ENCODE assay signal across 19 cellular contexts in genomic region chr6:157445277-157445676, GRCh38.
DNase-seq lines count a peak whose midpoint lies in the region; ATAC-seq and TF ChIP-seq lines count a peak whose summit lies in the region.
"Had no signal": no experiment of that assay in that cellular context is flagged by ENCODE, and none has a peak within 500 bp of the region (broad histone marks: within the 10 kb centered on the region; RNA-seq: fewer than 3 reads in every experiment).

No MANE protein-coding gene starts in this region.

- H3K27ac ChIP-seq in coronary artery (peak overlapping the region; percentile 24 to 32), ovary (no peak overlapping the region), tibial artery (no peak overlapping the region), MM.1S (ENCODE audit: low read length) (no peak overlapping the region)
- H3K27ac ChIP-seq: SJCRH30 had no signal

- H3K27me3 Mint-ChIP-seq in IgD-negative memory B cell = no peaks in the 10 kb centered on the region
- H3K27me3 Mint-ChIP-seq in activated CD8-positive, alpha-beta T cell treated with anti-CD3 and anti-CD28 coated beads for 36 hours = no peaks in the 10 kb centered on the region

- H4K20me1 ChIP-seq in MM.1S (ENCODE audit: insufficient read depth, low read length) = no peaks in the 10 kb centered on the region

- H3K9me3 ChIP-seq in ovary (no peaks in the 10 kb centered on the region), tibial artery (no peaks in the 10 kb centered on the region), MM.1S (replicated peaks; ENCODE audit: insufficient read depth, low read length) (no peaks in the 10 kb centered on the region)
- H3K9me3 ChIP-seq: SJCRH30 had no signal

- POLR2A ChIA-PET in activated CD8-positive, alpha-beta T cell treated with anti-CD3 and anti-CD28 coated beads for 36 hours (lab: Charles Lee) = no interaction called here

- no peak overlapping the region for H3K4me3 Mint-ChIP-seq in IgD-negative memory B cell
- no peak overlapping the region for H3K4me3 Mint-ChIP-seq in activated CD8-positive, alpha-beta T cell treated with anti-CD3 and anti-CD28 coated beads for 36 hours
- H3K4me3 Mint-ChIP-seq: CD8-positive, alpha-beta T cell had no signal

- no peak overlapping the region for H3K9ac ChIP-seq in MM.1S (ENCODE audit: low read length)

- no peak for ATAC-seq in HG02798 (IDR thresholded peaks at IDR 0.05; ENCODE audit: poor library complexity, unreplicated experiment)
- ATAC-seq in activated CD8-positive, alpha-beta T cell treated with anti-CD3 and anti-CD28 coated beads for 36 hours = no peak
- ATAC-seq: CD8-positive, alpha-beta T cell; GM12878; Panc1 had no signal

- H3K9me2 ChIP-seq in MM.1S (replicated peaks; ENCODE audit: insufficient read depth, low read length) = no peaks in the 10 kb centered on the region

- no peak overlapping the region for H3K4me2 ChIP-seq in MM.1S (ENCODE audit: low read depth, low read length)

- TF ChIP-seq POLR2A in ovary (IDR thresholded peaks at IDR 0.05) = no peak

- H3K9me3 Mint-ChIP-seq in IgD-negative memory B cell = peaks cover 0 to 9% (median 1%) of the 10 kb centered on the region in 3 donors
- H3K9me3 Mint-ChIP-seq in activated CD8-positive, alpha-beta T cell treated with anti-CD3 and anti-CD28 coated beads for 36 hours = peaks cover 22% of the 10 kb centered on the region
- H3K9me3 Mint-ChIP-seq: CD8-positive, alpha-beta T cell had no signal

- H3K27ac Mint-ChIP-seq in IgD-negative memory B cell = peak overlapping the region in 2 of 3 donors; percentile 50 to 80
- no peak overlapping the region for H3K27ac Mint-ChIP-seq in activated CD8-positive, alpha-beta T cell treated with anti-CD3 and anti-CD28 coated beads for 36 hours
- H3K27ac Mint-ChIP-seq: CD8-positive, alpha-beta T cell had no signal

- H3K79me2 ChIP-seq in MM.1S (ENCODE audit: low read length) = no peaks in the 10 kb centered on the region

- 38 to 47% (median 40%) methylated on average over 5 of the region's 5 CpGs for WGBS in ovary, 3 donors

- H3F3A ChIP-seq in MM.1S (ENCODE audit: insufficient read depth, low read length) = no peaks in the 10 kb centered on the region

- DNase-seq in coronary artery (ENCODE audit: low spot score) (no peak), ovary (no peak), tibial artery (no peak), MM.1S (no peak)
- no peak for DNase-seq in activated CD8-positive, alpha-beta T cell treated with anti-CD3 and anti-CD28 coated beads for 36 hours
- DNase-seq: CD8-positive, alpha-beta T cell; DND-41; H7; KG1; NCI-H1105; NCI-H2029 treated with DMSO at 0.1 percent for 48 hours; NCI-H226; NCI-H510A treated with DMSO at 0.1 percent for 48 hours; NCI-H748 treated with DMSO at 0.1 percent for 48 hours; SJCRH30 had no signal

- peaks cover 6% of the 10 kb centered on the region for H3K36me3 Mint-ChIP-seq in IgD-negative memory B cell
- H3K36me3 Mint-ChIP-seq in activated CD8-positive, alpha-beta T cell treated with anti-CD3 and anti-CD28 coated beads for 36 hours (ENCODE audit: low read depth) = peaks cover 7% of the 10 kb centered on the region
- H3K36me3 Mint-ChIP-seq: CD8-positive, alpha-beta T cell had no signal

- H3K36me3 ChIP-seq in ovary = no peaks in the 10 kb centered on the region
- H3K36me3 ChIP-seq in tibial artery = no peaks in the 10 kb centered on the region
- H3K36me3 ChIP-seq in MM.1S (replicated peaks; ENCODE audit: insufficient read depth, low read length) = no peaks in the 10 kb centered on the region
- H3K36me3 ChIP-seq: SJCRH30 had no signal

- H2AFZ ChIP-seq in MM.1S (ENCODE audit: low read length) = no peak overlapping the region

- H3K4me3 ChIP-seq in coronary artery (peak overlapping the region; percentile 21), ovary (peak overlapping the region; percentile 10), tibial artery (peak overlapping the region; percentile 8 to 9), MM.1S (ENCODE audit: low read length) (no peak overlapping the region)
- H3K4me3 ChIP-seq: GM12878, SJCRH30 had no signal

- peaks cover 0 to 9% (median 1%) of the 10 kb centered on the region in 3 donors for H3K4me1 Mint-ChIP-seq in IgD-negative memory B cell
- H3K4me1 Mint-ChIP-seq in activated CD8-positive, alpha-beta T cell treated with anti-CD3 and anti-CD28 coated beads for 36 hours (ENCODE audit: low read depth) = peaks cover 28% of the 10 kb centered on the region

- intact Hi-C loops in ovary (cut with DNase I) (no loop called here), tibial artery (cut with DNase I; ENCODE audit: low total_unique reads) (no loop called here)
- intact Hi-C loops in activated CD8-positive, alpha-beta T cell treated with anti-CD3 and anti-CD28 coated beads for 36 hours (cut with micrococcal nuclease) = no loop called here

- CTCF ChIA-PET in activated CD8-positive, alpha-beta T cell treated with anti-CD3 and anti-CD28 coated beads for 36 hours (lab: Charles Lee) = no interaction called here

- TF ChIP-seq CTCF in coronary artery (IDR thresholded peaks at IDR 0.05) (no peak), ovary (IDR thresholded peaks at IDR 0.05) (no peak), tibial artery (IDR thresholded peaks at IDR 0.05) (no peak), MM.1S (IDR thresholded peaks at IDR 0.05; ENCODE audit: low read length) (no peak)
- no peak for TF ChIP-seq CTCF in activated CD8-positive, alpha-beta T cell treated with anti-CD3 and anti-CD28 coated beads for 36 hours (IDR thresholded peaks at IDR 0.05)

- H3K4me1 ChIP-seq in ovary (ENCODE audit: insufficient read depth) = no peaks in the 10 kb centered on the region
- peaks cover 0 to 10% (median 5%) of the 10 kb centered on the region in 4 donors for H3K4me1 ChIP-seq in tibial artery
- peaks cover 6% of the 10 kb centered on the region for H3K4me1 ChIP-seq in MM.1S (ENCODE audit: low read length)

- no peaks in the 10 kb centered on the region for H3K27me3 ChIP-seq in ovary
- no peaks in the 10 kb centered on the region for H3K27me3 ChIP-seq in tibial artery
- no peaks in the 10 kb centered on the region for H3K27me3 ChIP-seq in MM.1S (replicated peaks; ENCODE audit: insufficient read depth, low read length)
- H3K27me3 ChIP-seq: SJCRH30 had no signal

- no peak for TF ChIP-seq EP300 in ovary (IDR thresholded peaks at IDR 0.05)

Comparison
In these comparisons a context has a peak if more than half of its experiments do, and no peak if none do; other contexts are left out.
1. H3K27ac ChIP-seq: peak in coronary artery (2 of 2); none in ovary (0 of 2), tibial artery (0 of 2) and MM.1S (single experiment).